ENCODE assay signal across 12 cellular contexts in the genomic region with DNA sequence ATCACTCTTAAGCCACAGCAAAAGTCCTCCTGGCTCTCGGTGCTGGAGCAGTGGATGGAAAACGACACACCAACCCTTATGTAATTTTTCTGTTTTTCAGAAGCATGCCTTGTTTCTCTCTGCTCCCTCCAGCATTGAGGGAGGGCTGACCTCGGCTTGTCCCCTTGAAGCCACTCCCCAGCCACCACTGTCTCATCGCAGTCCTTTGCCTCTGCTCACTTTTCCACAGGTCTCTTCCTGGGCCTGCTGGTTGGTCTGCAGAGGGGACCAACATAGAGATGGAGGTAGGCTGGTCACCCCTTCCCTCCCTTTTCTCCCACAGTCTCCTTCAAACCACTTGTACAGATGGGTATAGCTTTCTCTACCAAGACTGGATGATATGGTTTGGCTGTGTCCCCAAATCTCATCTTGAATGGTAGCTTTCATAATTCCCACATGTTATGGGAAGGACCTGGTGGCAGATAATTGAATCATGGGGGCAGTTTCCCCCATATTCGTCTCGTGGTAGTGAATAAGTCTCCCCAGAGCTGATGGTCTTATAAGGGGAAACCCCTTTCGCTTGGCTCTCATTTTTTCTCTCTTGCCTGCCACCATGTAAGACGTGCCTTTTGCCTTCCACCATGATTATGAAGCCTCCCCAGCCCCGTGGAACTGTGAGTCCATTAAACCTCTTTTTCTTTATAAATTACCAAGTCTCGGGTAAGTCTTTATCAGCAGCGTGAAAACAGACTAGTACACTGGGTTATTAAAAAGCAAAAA. TPM values are rescaled to one million over a fixed set of nuclear protein-coding genes. Genes with fewer than 3 reads are reported as not detected.
DNase-seq lines count a peak whose midpoint lies in the region; ATAC-seq and TF ChIP-seq lines count a peak whose summit lies in the region.
"Had no signal": no experiment of that assay in that cellular context is flagged by ENCODE, and none has a peak within 500 bp of the region (broad histone marks: within the 10 kb centered on the region; RNA-seq: fewer than 3 reads in every experiment).

No MANE protein-coding gene starts in this region.

- H3K27ac ChIP-seq in PC-9, result no peak overlapping the region
- H3K27ac ChIP-seq in effector memory CD4-positive, alpha-beta T cell (ENCODE audit: insufficient read depth, low read length, poor library complexity, severe bottlenecking), result no peak overlapping the region
- H3K27ac ChIP-seq in rectal smooth muscle tissue (ENCODE audit: low read depth, low read length), result no peak overlapping the region
- H3K27ac ChIP-seq: 22Rv1, ascending aorta, upper lobe of right lung had no signal

- H3K9ac ChIP-seq in rectal smooth muscle tissue (ENCODE audit: low read length), result no peak overlapping the region

- H3K4me3 ChIP-seq in PC-9 (no peak overlapping the region), rectal smooth muscle tissue (ENCODE audit: low read length) (peak overlapping the region; percentile 19)
- H3K4me3 ChIP-seq in effector memory CD4-positive, alpha-beta T cell (ENCODE audit: insufficient read depth, low read depth, low read length, poor library complexity, severe bottlenecking), result peak overlapping the region; percentile 73

- no peaks in the 10 kb centered on the region for H3K36me3 ChIP-seq in PC-9 (ENCODE audit: low read depth)
- no peaks in the 10 kb centered on the region for H3K36me3 ChIP-seq in effector memory CD4-positive, alpha-beta T cell (ENCODE audit: control insufficient read depth, insufficient read depth, low read length)
- no peaks in the 10 kb centered on the region for H3K36me3 ChIP-seq in rectal smooth muscle tissue (ENCODE audit: control insufficient read depth, insufficient read depth, low read length)
- H3K36me3 ChIP-seq: ascending aorta, upper lobe of right lung had no signal

- no peaks in the 10 kb centered on the region for H3K9me2 ChIP-seq in PC-9 (ENCODE audit: insufficient read depth)

- BruUV-seq in PC-9 (replicated peaks; lab: Mats Ljungman, UMichigan), result no TSS peak

- in situ Hi-C loops in ACHN (cut with HindIII; ENCODE audit: low pct_ligation_motif_present, low pct_unique_long_range_greater_than_20kb, low sequenced_read_pairs), result no loop called here

- H3K9me3 ChIP-seq in PC-9 (ENCODE audit: insufficient read depth, low read depth), result no peaks in the 10 kb centered on the region
- H3K9me3 ChIP-seq in effector memory CD4-positive, alpha-beta T cell (ENCODE audit: control insufficient read depth, low read length), result no peaks in the 10 kb centered on the region
- H3K9me3 ChIP-seq: ascending aorta, upper lobe of right lung had no signal

- POLR2A ChIA-PET in PC-9 (lab: Charles Lee; ENCODE audit: unreplicated experiment), result interaction anchor here (0.6 kb wide), 1 partner anchor 14 kb away, joined by 4 read pairs; a partner anchor contains a TSS

- peak overlapping the region; percentile 81; the same call in 1 of the 2 replicates for H3K4me2 ChIP-seq in PC-9

- intact Hi-C loops in PC-9 (cut with micrococcal nuclease; ENCODE audit: unreplicated experiment), result no loop called here

- no peak overlapping the region for H2AFZ ChIP-seq in PC-9

- H4K20me1 ChIP-seq in PC-9 (ENCODE audit: insufficient read depth), result no peaks in the 10 kb centered on the region

- H3K79me2 ChIP-seq in PC-9 (ENCODE audit: low read depth), result peaks cover 10% of the 10 kb centered on the region; the same call in 1 of the 2 replicates

- CTCF ChIA-PET in PC-9 (lab: Charles Lee), result no interaction called here

- peaks cover 15% of the 10 kb centered on the region for H3K4me1 ChIP-seq in PC-9 (replicated peaks; ENCODE audit: insufficient read depth)
- H3K4me1 ChIP-seq in effector memory CD4-positive, alpha-beta T cell (ENCODE audit: control insufficient read depth, insufficient read depth, low read length, poor library complexity, severe bottlenecking), result peaks cover 4% of the 10 kb centered on the region
- no peaks in the 10 kb centered on the region for H3K4me1 ChIP-seq in rectal smooth muscle tissue (ENCODE audit: control insufficient read depth, insufficient read depth, low read length)
- H3K4me1 ChIP-seq: ascending aorta, upper lobe of right lung had no signal

- H3K27me3 ChIP-seq in PC-9 (ENCODE audit: insufficient read depth, low read depth) (no peaks in the 10 kb centered on the region), rectal smooth muscle tissue (ENCODE audit: control insufficient read depth, insufficient read depth, low read length) (no peaks in the 10 kb centered on the region)
- no peaks in the 10 kb centered on the region for H3K27me3 ChIP-seq in effector memory CD4-positive, alpha-beta T cell (replicated peaks; ENCODE audit: control insufficient read depth, insufficient read depth, low read length, poor library complexity, severe bottlenecking)
- H3K27me3 ChIP-seq: ascending aorta, upper lobe of right lung had no signal

- peak; percentile 14 for DNase-seq in DMS53 (lab: John Stamatoyannopoulos, UW)
- no peak for DNase-seq in DMS53 treated with DMSO at 0.1 percent for 48 hours (lab: John Stamatoyannopoulos, UW; ENCODE audit: unreplicated experiment)
- DNase-seq in PC-9, result no peak
- no peak for DNase-seq in effector memory CD4-positive, alpha-beta T cell
- no peak for DNase-seq in ACHN
- DNase-seq in activated CD4-positive, CD25-positive, alpha-beta regulatory T cell (lab: John Stamatoyannopoulos, UW), result no peak
- DNase-seq: foreskin melanocyte, upper lobe of right lung had no signal

- TF ChIP-seq CTCF in PC-9 (conservative IDR thresholded peaks at IDR 0.05), result no peak

- no peaks in the 10 kb centered on the region; the same call in 1 of the 2 replicates for H3F3A ChIP-seq in PC-9 (ENCODE audit: insufficient read depth, low read depth)

- no peak for ATAC-seq in GM18861 (IDR thresholded peaks at IDR 0.05; ENCODE audit: unreplicated experiment)

RNA-seq across cellular contexts. Expression of a gene that starts 14.3 kb away (rescaled TPM):
- total RNA-seq in PC-9 (2021), result 34.1 and 39.9 TPM in 2 replicates
